ENCODE assay signal across 1 cellular context in genomic region chr1:235831148-235831547, GRCh38.
TF ChIP-seq lines count a peak whose summit lies in the region.

No MANE protein-coding gene starts in this region.

TF ChIP-seq in HepG2, 621 proteins besides CTCF, POLR2A, EP300 and RAD21 (continued from another document):
- TF ChIP-seq ZBTB46 (CRISPR knock-in tag; IDR thresholded peaks at IDR 0.05; ENCODE audit: borderline replicate concordance) (no peak), STAG1 (CRISPR knock-in tag; IDR thresholded peaks at IDR 0.05) (no peak), ZNF543 (CRISPR knock-in tag; IDR thresholded peaks at IDR 0.05) (no peak), HNF4A (CRISPR knock-in tag; IDR thresholded peaks at IDR 0.05) (no peak), CHCHD3 (CRISPR knock-in tag; IDR thresholded peaks at IDR 0.05) (no peak), SMAD1 (CRISPR knock-in tag; IDR thresholded peaks at IDR 0.05; ENCODE audit: borderline replicate concordance, low read depth) (no peak), BRD4 (CRISPR knock-in tag; IDR thresholded peaks at IDR 0.05) (no peak)
